Comparison of ENCODE assay signal across 30 cellular contexts in the genomic region with DNA sequence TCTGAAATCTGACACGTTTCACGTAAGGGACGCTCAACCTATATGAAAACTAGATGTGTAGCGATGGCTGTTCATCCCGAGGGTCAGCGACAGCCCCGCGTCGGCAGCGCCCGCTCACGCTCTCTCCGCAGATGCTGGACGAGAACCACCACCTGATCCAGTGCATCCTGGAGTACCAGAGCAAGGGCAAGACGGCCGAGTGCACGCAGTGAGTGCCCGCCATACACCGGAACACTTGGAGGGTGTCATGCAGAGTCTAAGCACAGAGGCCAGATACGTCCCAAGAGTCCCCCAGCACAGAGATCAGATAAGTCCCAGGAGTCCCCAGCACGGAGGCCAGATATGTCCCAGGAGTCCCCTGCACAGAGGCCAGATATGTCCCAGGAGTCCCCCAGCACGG.
"Had no signal": no experiment of that assay in that cellular context is flagged by ENCODE, and none has a peak within 500 bp of the region (broad histone marks: within the 10 kb centered on the region; RNA-seq: fewer than 3 reads in every experiment).

No MANE protein-coding gene starts in this region.

- H3K27me3 Mint-ChIP-seq: dendritic cell treated with granulocyte-macrophage colony-stimulating factor and Interleukin-4, amounts not matched to agents 40 ng/mL and 50 ng/mL, for 4 days; naive B cell; natural killer cell treated with Interleukin-12 subunit alpha and Interleukin-12 subunit beta and Interleukin-15 and Interleukin-18, amount 100 ng/mL, for 72 hours; stimulated activated memory B cell treated with anti-CD40 and anti-IgM and Interleukin-4, amounts not matched to agents 10 μg/mL and 1 μg/mL and 100 μg/mL, for 72 hours; stimulated activated naive CD8-positive, alpha-beta T cell treated with anti-CD3 and anti-CD28 coated beads, Interleukin-15, Interleukin-2, amounts not matched to agents 100 ng/mL and 50 ng/mL, for 24 hours had no signal

- H3K27me3 ChIP-seq: colonic mucosa, esophagus muscularis mucosa, foreskin keratinocyte, gastroesophageal sphincter, heart right ventricle, left lung, neural progenitor cell, sigmoid colon, tibial nerve, upper lobe of left lung, uterus had no signal

- H3K27ac ChIP-seq: colonic mucosa, esophagus muscularis mucosa, foreskin keratinocyte, gastroesophageal sphincter, heart right ventricle, left lung, neural progenitor cell, prostate gland, sigmoid colon, thoracic aorta, tibial nerve, upper lobe of left lung, uterus had no signal

- FAIRE-seq: endothelial cell of umbilical vein, islet of Langerhans had no signal

- H3K4me3 Mint-ChIP-seq: dendritic cell treated with granulocyte-macrophage colony-stimulating factor and Interleukin-4, amounts not matched to agents 40 ng/mL and 50 ng/mL, for 4 days; endodermal cell; mesothelial cell of epicardium; natural killer cell treated with Interleukin-12 subunit alpha and Interleukin-12 subunit beta and Interleukin-15 and Interleukin-18, amount 100 ng/mL, for 72 hours; neural progenitor cell; stimulated activated memory B cell treated with anti-CD40 and anti-IgM and Interleukin-4, amounts not matched to agents 10 μg/mL and 1 μg/mL and 100 μg/mL, for 72 hours; stimulated activated naive CD8-positive, alpha-beta T cell treated with anti-CD3 and anti-CD28 coated beads, Interleukin-15, Interleukin-2, amounts not matched to agents 100 ng/mL and 50 ng/mL, for 24 hours had no signal

- H3K9me3 ChIP-seq: colonic mucosa, esophagus muscularis mucosa, gastroesophageal sphincter, left lung, mucosa of descending colon, prostate gland, sigmoid colon, thoracic aorta, tibial nerve, upper lobe of left lung, uterus had no signal

- DNase-seq: colonic mucosa; effector CD8-positive, alpha-beta T cell; endodermal cell; foreskin keratinocyte; heart right ventricle; hippocampal formation; left cardiac atrium; mesenchymal stem cell; mucosa of descending colon; naive B cell; sigmoid colon; stimulated activated CD4-positive, alpha-beta T cell treated with anti-CD3 and anti-CD28 coated beads, Interleukin-2, amount 100 ng/mL, for 24 hours; stimulated activated CD4-positive, alpha-beta T cell treated with anti-CD3 and anti-CD28 coated beads, Interleukin-4, amount 100 ng/mL, for 4 hours; uterus had no signal

- H3K36me3 ChIP-seq: neural progenitor cell, uterus had no signal

- H3K4me1 ChIP-seq: colonic mucosa, prostate gland had no signal

- H3K9me3 Mint-ChIP-seq: natural killer cell treated with Interleukin-12 subunit alpha and Interleukin-12 subunit beta and Interleukin-15 and Interleukin-18, amount 100 ng/mL, for 72 hours had no signal

- H3K4me3 ChIP-seq: colonic mucosa, esophagus muscularis mucosa, gastroesophageal sphincter, heart right ventricle, left lung, mucosa of descending colon, neural progenitor cell, prostate gland, sigmoid colon, thoracic aorta, tibial nerve, upper lobe of left lung, uterus had no signal

- H3K27ac Mint-ChIP-seq: dendritic cell treated with granulocyte-macrophage colony-stimulating factor and Interleukin-4, amounts not matched to agents 40 ng/mL and 50 ng/mL, for 4 days; endodermal cell; mesothelial cell of epicardium; naive B cell; natural killer cell treated with Interleukin-12 subunit alpha and Interleukin-12 subunit beta and Interleukin-15 and Interleukin-18, amount 100 ng/mL, for 72 hours; neural progenitor cell; stimulated activated memory B cell treated with anti-CD40 and anti-IgM and Interleukin-4, amounts not matched to agents 10 μg/mL and 1 μg/mL and 100 μg/mL, for 72 hours; stimulated activated naive CD8-positive, alpha-beta T cell treated with anti-CD3 and anti-CD28 coated beads, Interleukin-15, Interleukin-2, amounts not matched to agents 100 ng/mL and 50 ng/mL, for 24 hours had no signal

- ATAC-seq: foreskin keratinocyte; gastroesophageal sphincter; left cardiac atrium; left lung; mucosa of descending colon; natural killer cell treated with Interleukin-12 subunit alpha and Interleukin-12 subunit beta and Interleukin-15 and Interleukin-18, amount 100 ng/mL, for 72 hours; right cardiac atrium; stimulated activated memory B cell treated with anti-CD40 and anti-IgM and Interleukin-4, amounts not matched to agents 10 μg/mL and 1 μg/mL and 100 μg/mL, for 72 hours had no signal
